Comparison of ENCODE assay signal across 8 cellular contexts in genomic region chr6:148760568-148761531, GRCh38. TPM values are rescaled to one million over a fixed set of nuclear protein-coding genes. Genes with fewer than 3 reads are reported as not detected.
A peak's percentile ranks its signal among the peaks of the same experiment; 100 is the strongest.
DNase-seq lines count a peak whose midpoint lies in the region; ATAC-seq and TF ChIP-seq lines count a peak whose summit lies in the region.

No MANE protein-coding gene starts in this region.

- no peaks in the 10 kb centered on the region for H3K9me2 ChIP-seq in OCI-LY7 (ENCODE audit: insufficient read depth, low read length)

- intact Hi-C loops in OCI-LY7 (cut with micrococcal nuclease; ENCODE audit: unreplicated experiment) (loop anchor here (1.0 to 5.0 kb wide), 2 partner anchors 211 to 706 kb away; no protein-coding TSS in a partner anchor), Right ventricle myocardium superior (cut with DNase I) (no loop called here), psoas muscle (cut with DNase I) (no loop called here)

- DNase-seq in OCI-LY7 (ENCODE audit: low spot score) (peak; percentile 84), Right ventricle myocardium superior (peak; percentile 85), psoas muscle (peak; percentile 76 to 91), SIG-M5 treated with dmso at 0.1 percent for 504 hours (lab: John Stamatoyannopoulos, UW; ENCODE audit: unreplicated experiment) (no peak), epidermal melanocyte (ENCODE audit: insufficient read length, low spot score) (no peak)

- peaks cover 62% of the 10 kb centered on the region for H3K4me1 ChIP-seq in OCI-LY7 (ENCODE audit: insufficient read depth, low read length, poor library complexity, severe bottlenecking)
- no peaks in the 10 kb centered on the region for H3K4me1 ChIP-seq in psoas muscle

- H3K9me3 ChIP-seq in OCI-LY7 (ENCODE audit: low read length) (no peaks in the 10 kb centered on the region; the same call in 1 of the 2 replicates), psoas muscle (no peaks in the 10 kb centered on the region)

- peak overlapping the region; percentile 85 for H3K4me3 Mint-ChIP-seq in activated naive CD8-positive, alpha-beta T cell

- TSS peak; percentile 85 for BruUV-seq in OCI-LY7 (replicated peaks; lab: Mats Ljungman, UMichigan)

- 15 to 36% (median 21%) methylated on average over 14 of the region's 14 CpGs for WGBS in psoas muscle, 3 donors

- peak; percentile 18; the same call in 1 of the 2 replicates for TF ChIP-seq CTCF in OCI-LY7 (conservative IDR thresholded peaks at IDR 0.05; ENCODE audit: low read length)
- TF ChIP-seq CTCF in psoas muscle (IDR thresholded peaks at IDR 0.05), result no peak

- CTCF ChIA-PET in OCI-LY7 (lab: Charles Lee; ENCODE audit: unreplicated experiment), result interaction anchor here (1.1 kb wide), 1 partner anchor 28 kb away, joined by 3 read pairs; no protein-coding TSS in a partner anchor

- H3K36me3 Mint-ChIP-seq in activated naive CD8-positive, alpha-beta T cell, result no peaks in the 10 kb centered on the region

- H2AFZ ChIP-seq in OCI-LY7 (ENCODE audit: low read length), result peak overlapping the region; percentile 77

- no peaks in the 10 kb centered on the region for H4K20me1 ChIP-seq in OCI-LY7 (ENCODE audit: insufficient read depth, low read length)

- ATAC-seq in GM18502 (IDR thresholded peaks at IDR 0.05; ENCODE audit: poor library complexity, unreplicated experiment) (peak; percentile 42), HG02870 (IDR thresholded peaks at IDR 0.05; ENCODE audit: unreplicated experiment) (peak; percentile 28), Right ventricle myocardium superior (ENCODE audit: poor library complexity) (peak; percentile 91), psoas muscle (peak; percentile 53 to 89 (median 74))

- no peaks in the 10 kb centered on the region for H3K9me3 Mint-ChIP-seq in activated naive CD8-positive, alpha-beta T cell (ENCODE audit: low read depth)

- peak overlapping the region; percentile 94 for H3K27ac ChIP-seq in OCI-LY7 (ENCODE audit: low read depth, low read length, poor library complexity, severe bottlenecking)
- no peak overlapping the region for H3K27ac ChIP-seq in psoas muscle

- H3K4me2 ChIP-seq in OCI-LY7 (ENCODE audit: low read length), result peak overlapping the region; percentile 78

- H3K4me3 ChIP-seq in OCI-LY7 (ENCODE audit: low read depth, low read length, poor library complexity, severe bottlenecking) (peak overlapping the region; percentile 56), psoas muscle (peak overlapping the region; percentile 13)

- H3K27me3 Mint-ChIP-seq in activated naive CD8-positive, alpha-beta T cell, result peaks cover 3% of the 10 kb centered on the region

- H3K27ac Mint-ChIP-seq in activated naive CD8-positive, alpha-beta T cell, result peak overlapping the region; percentile 91

- H3K4me1 Mint-ChIP-seq in activated naive CD8-positive, alpha-beta T cell (ENCODE audit: low read depth), result peaks cover 50% of the 10 kb centered on the region

- no peaks in the 10 kb centered on the region for H3K27me3 ChIP-seq in psoas muscle (ENCODE audit: insufficient read depth in 3 of 3, low read length in 2 of 3)

- POLR2A ChIA-PET in OCI-LY7 (lab: Charles Lee), result interaction anchor here (0.5 to 1.8 kb wide), 13 partner anchors 8 to 768 kb away, joined by 3 to 8 read pairs (median 3); no protein-coding TSS in a partner anchor

- H3K36me3 ChIP-seq in OCI-LY7 (ENCODE audit: insufficient read depth, low read length) (no peaks in the 10 kb centered on the region; the same call in 1 of the 2 replicates), psoas muscle (ENCODE audit: insufficient read depth in 1 of 2, low read depth in 1 of 2) (no peaks in the 10 kb centered on the region)

- no peaks in the 10 kb centered on the region for H3K79me2 ChIP-seq in OCI-LY7 (ENCODE audit: insufficient read depth, low read depth, low read length)

RNA-seq across cellular contexts. Expression of gene UST, which starts 14.0 kb away (rescaled TPM):
- total RNA-seq in OCI-LY7 (2014; rRNA removed; shearing (Covaris generic)), result 0.59 and 1.4 TPM in 2 replicates
- total RNA-seq in OCI-LY7 (2022) (3.4 and 4.1 TPM in 2 replicates), Right ventricle myocardium superior (3.9 TPM), psoas muscle (1 to 10 TPM; 1.2 to 2.3 (median 2.0) TPM)
- 1 to 10 TPM in 2 of 3 donors, under 1 TPM in 1; 0.79 to 2.6 (median 1.3) TPM for polyA plus RNA-seq in psoas muscle

Comparison
In these comparisons a context has a peak if more than half of its experiments do, and no peak if none do; other contexts are left out.
1. ATAC-seq: peak in every context shown above with its lines; median percentile 91 in Right ventricle myocardium superior; 74 in psoas muscle; 42 in GM18502; 28 in HG02870.
2. DNase-seq: peak in OCI-LY7 (single experiment), Right ventricle myocardium superior (single experiment) and psoas muscle (2 of 2); none in SIG-M5 treated with dmso at 0.1 percent for 504 hours (single experiment) and epidermal melanocyte (single experiment).